Comparison of ENCODE assay signal across 23 cellular contexts in the genomic region with DNA sequence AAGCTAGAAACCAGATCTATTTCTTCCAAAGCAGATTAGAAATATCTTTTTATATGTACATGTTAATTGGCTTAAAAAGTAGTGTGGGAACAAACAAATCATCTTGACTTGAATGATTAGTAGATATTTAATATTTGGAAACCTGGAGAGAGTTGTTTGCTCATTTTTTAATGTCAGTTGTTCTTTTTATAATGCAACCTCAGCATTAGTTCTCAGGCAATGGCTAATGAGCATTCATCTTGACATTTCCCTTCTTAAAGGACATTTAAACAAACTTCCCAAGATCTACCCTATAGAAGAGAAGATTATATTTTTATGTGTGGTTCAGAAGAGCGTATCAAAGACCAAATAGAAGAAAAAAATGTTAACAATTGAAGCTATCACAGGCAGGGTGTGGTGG.
"Had no signal": no experiment of that assay in that cellular context is flagged by ENCODE, and none has a peak within 500 bp of the region (broad histone marks: within the 10 kb centered on the region; RNA-seq: fewer than 3 reads in every experiment).

No MANE protein-coding gene starts in this region.

- H3K27me3 Mint-ChIP-seq: naive B cell had no signal

- H3K4me3 ChIP-seq: coronary artery, dorsolateral prefrontal cortex, esophagus muscularis mucosa, gastroesophageal sphincter, heart right ventricle, left lung, lower lobe of right lung, mucosa of descending colon had no signal

- H3K27me3 ChIP-seq: dorsolateral prefrontal cortex, esophagus muscularis mucosa, foreskin keratinocyte, gastroesophageal sphincter, heart right ventricle, left lung had no signal

- H3K4me1 ChIP-seq: esophagus muscularis mucosa, foreskin keratinocyte, gastroesophageal sphincter, heart right ventricle, left lung, lower lobe of right lung had no signal

- H3K4me1 Mint-ChIP-seq: mesothelial cell of epicardium, naive B cell had no signal

- H3K27ac Mint-ChIP-seq: mesothelial cell of epicardium, naive B cell had no signal

- ATAC-seq: foreskin keratinocyte, gastroesophageal sphincter, heart right ventricle, left cardiac atrium, left lung, left ventricle myocardium superior, lower lobe of right lung, mucosa of descending colon had no signal

- H3K36me3 Mint-ChIP-seq: mesothelial cell of epicardium, naive B cell had no signal

- H3K4me3 Mint-ChIP-seq: mesothelial cell of epicardium, naive B cell had no signal

- DNase-seq: dermis blood vessel endothelial cell; dorsolateral prefrontal cortex; effector CD4-positive, alpha-beta T cell; effector memory CD4-positive, alpha-beta T cell; foreskin keratinocyte; head of caudate nucleus; heart right ventricle; hippocampal formation; left cardiac atrium; left lung; left ventricle myocardium superior; lower lobe of right lung; mesenchymal stem cell; mucosa of descending colon; naive B cell had no signal

- H3K9me3 ChIP-seq: esophagus muscularis mucosa, gastroesophageal sphincter, left lung, lower lobe of right lung, mucosa of descending colon had no signal

- H3K27ac ChIP-seq: coronary artery, dorsolateral prefrontal cortex, esophagus muscularis mucosa, foreskin keratinocyte, gastroesophageal sphincter, heart right ventricle, left lung, lower lobe of right lung had no signal

- H3K9me3 Mint-ChIP-seq: mesothelial cell of epicardium had no signal

- H3K36me3 ChIP-seq: esophagus muscularis mucosa, gastroesophageal sphincter, heart right ventricle, left lung, lower lobe of right lung had no signal

- FAIRE-seq: colon, endothelial cell of umbilical vein, frontal cortex, keratinocyte had no signal
